Comparison of ENCODE assay signal across 9 cellular contexts in genomic region chr1:18480315-18481189, GRCh38. TPM values are rescaled to one million over a fixed set of nuclear protein-coding genes. Genes with fewer than 3 reads are reported as not detected.
DNase-seq lines count a peak whose midpoint lies in the region; ATAC-seq, FAIRE-seq and TF ChIP-seq lines count a peak whose summit lies in the region.
"Had no signal": no experiment of that assay in that cellular context is flagged by ENCODE, and none has a peak within 500 bp of the region (broad histone marks: within the 10 kb centered on the region; RNA-seq: fewer than 3 reads in every experiment).

Gene KLHDC7A (plus strand): TSS chr1:18480930. CDS start chr1:18480982, 52 bp downstream.

- intact Hi-C loops in lower lobe of right lung (cut with DNase I) = no loop called here

- no peaks in the 10 kb centered on the region for H3K27me3 Mint-ChIP-seq in activated CD8-positive, alpha-beta memory T cell treated with anti-CD3 and anti-CD28 coated beads, Interleukin-2, amount 10 ng/mL, durations not matched to agents 7 days and 5 days

- H3K4me3 ChIP-seq in A549 (0 out of 3 replicates have a peak within 1 kb of the TSS, but pooled peaks have one; percentile 22), bronchial epithelial cell (ENCODE audit: low read depth, low read length) (no peak within 1 kb of the TSS), lower lobe of right lung (peak within 1 kb of the TSS; percentile 8)

- H3K4me1 Mint-ChIP-seq in activated CD8-positive, alpha-beta memory T cell treated with anti-CD3 and anti-CD28 coated beads, Interleukin-2, amount 10 ng/mL, durations not matched to agents 7 days and 5 days = peaks cover 11% of the 10 kb centered on the region

- no peak within 1 kb of the TSS for H3K4me3 Mint-ChIP-seq in activated CD8-positive, alpha-beta memory T cell treated with anti-CD3 and anti-CD28 coated beads, Interleukin-2, amount 10 ng/mL, durations not matched to agents 7 days and 5 days

- CTCF ChIA-PET in A549 (lab: Yijun Ruan, JAX) = interaction anchor here (0.5 to 1.0 kb wide), 3 partner anchors 8 to 829 kb away, joined by 3 read pairs; no protein-coding TSS in a partner anchor
- CTCF ChIA-PET in activated CD8-positive, alpha-beta memory T cell treated with anti-CD3 and anti-CD28 coated beads, Interleukin-2, amount 10 ng/mL, durations not matched to agents 7 days and 5 days (lab: Charles Lee) = no interaction called here

- POLR2A ChIA-PET in A549 (lab: Yijun Ruan, JAX) = no interaction called here

- no peak within 1 kb of the TSS for H3K27ac Mint-ChIP-seq in activated CD8-positive, alpha-beta memory T cell treated with anti-CD3 and anti-CD28 coated beads, Interleukin-2, amount 10 ng/mL, durations not matched to agents 7 days and 5 days

- DNase-seq in A549 (ENCODE audit: low read depth in 1 of 2, low spot score in 1 of 2) (peak; percentile 60 to 70), LoVo (ENCODE audit: low spot score) (peak; percentile 83), bronchial epithelial cell (ENCODE audit: low read depth) (peak; percentile 11), lower lobe of right lung (peak; percentile 82), HTR-8/SVneo (ENCODE audit: insufficient read length, low spot score) (no peak), NCI-H1930 (lab: John Stamatoyannopoulos, UW) (no peak)
- no peak for DNase-seq in activated CD8-positive, alpha-beta memory T cell treated with anti-CD3 and anti-CD28 coated beads, Interleukin-2, amount 10 ng/mL, durations not matched to agents 7 days and 5 days
- DNase-seq: activated CD4-positive, alpha-beta T cell treated with anti-CD3 and anti-CD28 coated beads for 48 hours had no signal

- H3K4me1 ChIP-seq in A549 (peaks cover 22% of the 10 kb centered on the region), lower lobe of right lung (peaks cover 24% of the 10 kb centered on the region)

- H3K27ac ChIP-seq in A549 (peak within 1 kb of the TSS; percentile 89 to 97), lower lobe of right lung (peak within 1 kb of the TSS; percentile 70)

- TF ChIP-seq POLR2A in A549 (IDR thresholded peaks at IDR 0.05; ENCODE audit: low read length) = no peak

- peak; percentile 90 to 97 for ATAC-seq in A549
- peak; percentile 87 to 88 for ATAC-seq in lower lobe of right lung
- ATAC-seq in activated CD8-positive, alpha-beta memory T cell treated with anti-CD3 and anti-CD28 coated beads, Interleukin-2, amount 10 ng/mL, durations not matched to agents 7 days and 5 days = no peak
- ATAC-seq in GM21423 (IDR thresholded peaks at IDR 0.05; ENCODE audit: unreplicated experiment) = no peak

- TF ChIP-seq CTCF in A549 (IDR thresholded peaks at IDR 0.05) (no peak), bronchial epithelial cell (IDR thresholded peaks at IDR 0.05; ENCODE audit: insufficient read depth, low read length, severe bottlenecking) (no peak), lower lobe of right lung (IDR thresholded peaks at IDR 0.05) (no peak)

- no peak for FAIRE-seq in A549 (lab: Jason Lieb, UNC)
- no peak for FAIRE-seq in bronchial epithelial cell (lab: Jason Lieb, UNC)
- no peak for FAIRE-seq in HTR-8/SVneo (lab: Jason Lieb, UNC)

- TF ChIP-seq EP300 in A549 (IDR thresholded peaks at IDR 0.05) = no peak

- no peaks in the 10 kb centered on the region for H3K36me3 Mint-ChIP-seq in activated CD8-positive, alpha-beta memory T cell treated with anti-CD3 and anti-CD28 coated beads, Interleukin-2, amount 10 ng/mL, durations not matched to agents 7 days and 5 days

- WGBS in A549 (ENCODE audit: missing lambda C conversion rate) = 3% methylated on average over 11 of the region's 13 CpGs

- H3K36me3 ChIP-seq in bronchial epithelial cell (ENCODE audit: control insufficient read depth, insufficient read depth, low read length) (no peaks in the 10 kb centered on the region), lower lobe of right lung (no peaks in the 10 kb centered on the region)

- H3K27me3 ChIP-seq in bronchial epithelial cell (ENCODE audit: control insufficient read depth, insufficient read depth, low read length) (no peaks in the 10 kb centered on the region), lower lobe of right lung (ENCODE audit: low read depth) (peaks cover 11% of the 10 kb centered on the region)

- peak within 1 kb of the TSS; percentile 88 for H3K4me2 ChIP-seq in A549

- no peak for TF ChIP-seq RAD21 in A549 (conservative IDR thresholded peaks at IDR 0.05 in 1 of 2, IDR thresholded peaks at IDR 0.05 in 1 of 2)

- H3K9me3 ChIP-seq in A549 (no peaks in the 10 kb centered on the region), lower lobe of right lung (no peaks in the 10 kb centered on the region)

- H3K9me3 Mint-ChIP-seq in activated CD8-positive, alpha-beta memory T cell treated with anti-CD3 and anti-CD28 coated beads, Interleukin-2, amount 10 ng/mL, durations not matched to agents 7 days and 5 days (ENCODE audit: low read depth) = no peaks in the 10 kb centered on the region

TF ChIP-seq in A549, 52 proteins besides CTCF, POLR2A, EP300 and RAD21:
- peak in 1 of 2 experiments; percentile 12; a peak in 1 of 5 replicates for TF ChIP-seq JUN (IDR thresholded peaks at IDR 0.05)
- TF ChIP-seq MAX (IDR thresholded peaks at IDR 0.05) = peak; percentile 77
- TF ChIP-seq FOSL2 (IDR thresholded peaks at IDR 0.05) = no peak
- TF ChIP-seq FOSL2 (CRISPR knock-in tag; IDR thresholded peaks at IDR 0.05) = 0 out of 2 replicates have a peak, but pooled peaks have one; percentile 16
- TF ChIP-seq REST (IDR thresholded peaks at IDR 0.05) = no peak
- no peak for TF ChIP-seq GATA3 (IDR thresholded peaks at IDR 0.05; ENCODE audit: borderline replicate concordance)

RNA-seq across cellular contexts. Expression of gene KLHDC7A, which starts in this region (rescaled TPM):
- polyA plus RNA-seq in A549 (2011; rRNA removed) = 0.74 and 1.1 TPM in 2 replicates
- 0.49 and 0.79 TPM in 2 replicates for polyA plus RNA-seq in A549 (2012; cell fraction: cytosol; rRNA removed)
- 2.0 and 2.3 TPM in 2 replicates for polyA plus RNA-seq in A549 (2012; cell fraction: nucleus; rRNA removed)
- 2.3 to 2.9 TPM (median 2.3 TPM) in 3 replicates for polyA plus RNA-seq in A549 (2017; fragmentation: RNase III; extraction: RNeasy Plus Mini Kit Qiagen cat#74134 plus additional on column Dnase treatment)
- polyA minus RNA-seq in A549 (2011; rRNA and poly(A)+ RNA removed) = 0.88 and 1.4 TPM in 2 replicates
- total RNA-seq in bronchial epithelial cell = under 0.01 and 0.51 TPM in 2 replicates
- 1.1 TPM for total RNA-seq in lower lobe of right lung
- total RNA-seq in activated CD8-positive, alpha-beta memory T cell treated with anti-CD3 and anti-CD28 coated beads, Interleukin-2, amount 10 ng/mL, durations not matched to agents 7 days and 5 days = not detected

Comparison
In these comparisons a context has a peak if more than half of its experiments do, and no peak if none do; other contexts are left out.
1. Peak in DNase-seq in bronchial epithelial cell; RNA of the gene not detected or under 1 TPM.
2. ATAC-seq: peak in A549 (2 of 2) and lower lobe of right lung (2 of 2); none in activated CD8-positive, alpha-beta memory T cell treated with anti-CD3 and anti-CD28 coated beads, Interleukin-2, amount 10 ng/mL, durations not matched to agents 7 days and 5 days (single experiment) and GM21423 (single experiment).
3. DNase-seq: peak in A549 (2 of 2), LoVo (single experiment) and lower lobe of right lung (single experiment); none in activated CD8-positive, alpha-beta memory T cell treated with anti-CD3 and anti-CD28 coated beads, Interleukin-2, amount 10 ng/mL, durations not matched to agents 7 days and 5 days (single experiment), HTR-8/SVneo (single experiment) and NCI-H1930 (0 of 2).